Comparison of ENCODE assay signal across 1 cellular context in the genomic region with DNA sequence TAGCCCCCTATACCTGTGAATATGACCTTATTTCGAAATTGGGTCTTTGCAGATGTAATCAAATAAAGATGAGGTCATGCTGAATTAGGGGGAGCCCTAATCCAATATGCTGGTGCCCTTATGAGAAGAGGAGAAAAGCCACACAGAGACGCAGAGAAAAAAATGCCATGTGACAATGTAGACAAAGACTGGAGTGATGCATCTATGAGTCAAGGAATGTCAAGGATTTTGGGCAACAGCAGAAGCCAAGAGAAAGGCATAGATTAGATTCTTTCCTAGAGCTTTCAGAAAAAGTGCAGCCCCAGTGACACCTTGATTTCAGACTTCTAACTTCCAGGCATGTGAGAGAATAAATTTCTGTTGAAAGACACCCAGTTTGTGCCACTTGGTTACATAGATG.
TF ChIP-seq lines count a peak whose summit lies in the region.

No MANE protein-coding gene starts in this region.

TF ChIP-seq in GM23338, 12 proteins besides CTCF, POLR2A, EP300 and RAD21:
- TF ChIP-seq, protein P1, sequence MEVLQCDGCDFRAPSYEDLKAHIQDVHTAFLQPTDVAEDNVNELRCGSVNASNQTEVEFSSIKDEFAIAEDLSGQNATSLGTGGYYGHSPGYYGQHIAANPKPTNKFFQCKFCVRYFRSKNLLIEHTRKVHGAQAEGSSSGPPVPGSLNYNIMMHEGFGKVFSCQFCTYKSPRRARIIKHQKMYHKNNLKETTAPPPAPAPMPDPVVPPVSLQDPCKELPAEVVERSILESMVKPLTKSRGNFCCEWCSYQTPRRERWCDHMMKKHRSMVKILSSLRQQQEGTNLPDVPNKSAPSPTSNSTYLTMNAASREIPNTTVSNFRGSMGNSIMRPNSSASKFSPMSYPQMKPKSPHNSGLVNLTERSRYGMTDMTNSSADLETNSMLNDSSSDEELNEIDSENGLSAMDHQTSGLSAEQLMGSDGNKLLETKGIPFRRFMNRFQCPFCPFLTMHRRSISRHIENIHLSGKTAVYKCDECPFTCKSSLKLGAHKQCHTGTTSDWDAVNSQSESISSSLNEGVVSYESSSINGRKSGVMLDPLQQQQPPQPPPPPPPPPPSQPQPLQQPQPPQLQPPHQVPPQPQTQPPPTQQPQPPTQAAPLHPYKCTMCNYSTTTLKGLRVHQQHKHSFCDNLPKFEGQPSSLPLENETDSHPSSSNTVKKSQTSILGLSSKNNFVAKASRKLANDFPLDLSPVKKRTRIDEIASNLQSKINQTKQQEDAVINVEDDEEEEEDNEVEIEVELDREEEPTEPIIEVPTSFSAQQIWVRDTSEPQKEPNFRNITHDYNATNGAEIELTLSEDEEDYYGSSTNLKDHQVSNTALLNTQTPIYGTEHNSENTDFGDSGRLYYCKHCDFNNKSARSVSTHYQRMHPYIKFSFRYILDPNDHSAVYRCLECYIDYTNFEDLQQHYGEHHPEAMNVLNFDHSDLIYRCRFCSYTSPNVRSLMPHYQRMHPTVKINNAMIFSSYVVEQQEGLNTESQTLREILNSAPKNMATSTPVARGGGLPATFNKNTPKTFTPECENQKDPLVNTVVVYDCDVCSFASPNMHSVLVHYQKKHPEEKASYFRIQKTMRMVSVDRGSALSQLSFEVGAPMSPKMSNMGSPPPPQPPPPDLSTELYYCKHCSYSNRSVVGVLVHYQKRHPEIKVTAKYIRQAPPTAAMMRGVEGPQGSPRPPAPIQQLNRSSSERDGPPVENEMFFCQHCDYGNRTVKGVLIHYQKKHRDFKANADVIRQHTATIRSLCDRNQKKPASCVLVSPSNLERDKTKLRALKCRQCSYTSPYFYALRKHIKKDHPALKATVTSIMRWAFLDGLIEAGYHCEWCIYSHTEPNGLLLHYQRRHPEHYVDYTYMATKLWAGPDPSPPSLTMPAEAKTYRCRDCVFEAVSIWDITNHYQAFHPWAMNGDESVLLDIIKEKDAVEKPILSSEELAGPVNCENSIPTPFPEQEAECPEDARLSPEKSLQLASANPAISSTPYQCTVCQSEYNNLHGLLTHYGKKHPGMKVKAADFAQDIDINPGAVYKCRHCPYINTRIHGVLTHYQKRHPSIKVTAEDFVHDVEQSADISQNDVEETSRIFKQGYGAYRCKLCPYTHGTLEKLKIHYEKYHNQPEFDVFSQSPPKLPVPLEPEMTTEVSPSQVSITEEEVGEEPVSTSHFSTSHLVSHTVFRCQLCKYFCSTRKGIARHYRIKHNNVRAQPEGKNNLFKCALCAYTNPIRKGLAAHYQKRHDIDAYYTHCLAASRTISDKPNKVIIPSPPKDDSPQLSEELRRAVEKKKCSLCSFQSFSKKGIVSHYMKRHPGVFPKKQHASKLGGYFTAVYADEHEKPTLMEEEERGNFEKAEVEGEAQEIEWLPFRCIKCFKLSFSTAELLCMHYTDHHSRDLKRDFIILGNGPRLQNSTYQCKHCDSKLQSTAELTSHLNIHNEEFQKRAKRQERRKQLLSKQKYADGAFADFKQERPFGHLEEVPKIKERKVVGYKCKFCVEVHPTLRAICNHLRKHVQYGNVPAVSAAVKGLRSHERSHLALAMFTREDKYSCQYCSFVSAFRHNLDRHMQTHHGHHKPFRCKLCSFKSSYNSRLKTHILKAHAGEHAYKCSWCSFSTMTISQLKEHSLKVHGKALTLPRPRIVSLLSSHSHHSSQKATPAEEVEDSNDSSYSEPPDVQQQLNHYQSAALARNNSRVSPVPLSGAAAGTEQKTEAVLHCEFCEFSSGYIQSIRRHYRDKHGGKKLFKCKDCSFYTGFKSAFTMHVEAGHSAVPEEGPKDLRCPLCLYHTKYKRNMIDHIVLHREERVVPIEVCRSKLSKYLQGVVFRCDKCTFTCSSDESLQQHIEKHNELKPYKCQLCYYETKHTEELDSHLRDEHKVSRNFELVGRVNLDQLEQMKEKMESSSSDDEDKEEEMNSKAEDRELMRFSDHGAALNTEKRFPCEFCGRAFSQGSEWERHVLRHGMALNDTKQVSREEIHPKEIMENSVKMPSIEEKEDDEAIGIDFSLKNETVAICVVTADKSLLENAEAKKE (CRISPR knock-in tag; IDR thresholded peaks at IDR 0.05): no peak
- no peak for TF ChIP-seq EZH2phosphoT487 (IDR thresholded peaks at IDR 0.05; ENCODE audit: unreplicated experiment)
- no peak for TF ChIP-seq CREB1 (CRISPR knock-in tag; IDR thresholded peaks at IDR 0.05; ENCODE audit: low read depth)
- no peak for TF ChIP-seq EZH2 (IDR thresholded peaks at IDR 0.05; ENCODE audit: low read depth, unreplicated experiment)
- no peak for TF ChIP-seq ZNF114 (CRISPR knock-in tag; IDR thresholded peaks at IDR 0.05)
- no peak for TF ChIP-seq JUNB (IDR thresholded peaks at IDR 0.05; ENCODE audit: unreplicated experiment)
